Comparison of ENCODE assay signal across 8 cellular contexts in genomic region chr19:35776102-35776788, GRCh38. TPM values are rescaled to one million over a fixed set of nuclear protein-coding genes. Genes with fewer than 3 reads are reported as not detected.
DNase-seq lines count a peak whose midpoint lies in the region; ATAC-seq, FAIRE-seq and TF ChIP-seq lines count a peak whose summit lies in the region.

No MANE protein-coding gene starts in this region.

- H3K9me3 ChIP-seq in keratinocyte (ENCODE audit: control insufficient read depth, low read depth, low read length) (no peaks in the 10 kb centered on the region), suprapubic skin (no peaks in the 10 kb centered on the region)

- H3K27ac ChIP-seq in keratinocyte (ENCODE audit: control insufficient read depth, insufficient read depth, low read length) (no peak overlapping the region), suprapubic skin (no peak overlapping the region)

- DNase-seq in activated CD4-positive, alpha-beta T cell treated with anti-CD3 and anti-CD28 coated beads, Interleukin-2, amount 10 ng/mL, durations not matched to agents 24 days and 14 days, result no peak
- DNase-seq in activated CD4-positive, alpha-beta T cell treated with anti-CD3 and anti-CD28 coated beads, Interleukin-2, amount 50 U/mL, for 4 hours, result no peak
- no peak for DNase-seq in activated CD8-positive, alpha-beta T cell treated with anti-CD3 and anti-CD28 coated beads, Interleukin-2, amount 10 ng/mL, durations not matched to agents 7 days and 5 days
- DNase-seq in keratinocyte (ENCODE audit: low read depth, low spot score) (no peak), suprapubic skin (ENCODE audit: low spot score in 2 of 2) (peak in 1 of 2 donors; percentile 57), DMS153 (lab: John Stamatoyannopoulos, UW) (no peak), D341Med (ENCODE audit: low spot score) (no peak)

- TF ChIP-seq EP300 in suprapubic skin (IDR thresholded peaks at IDR 0.05), result no peak

- intact Hi-C loops in activated CD4-positive, alpha-beta T cell treated with anti-CD3 and anti-CD28 coated beads, Interleukin-2, amount 10 ng/mL, durations not matched to agents 24 days and 14 days (cut with micrococcal nuclease), result loop anchor here (5.0 kb wide), 1 partner anchor 91 kb away; the partner anchor contains the start of gene APLP1

- POLR2A ChIA-PET in activated CD8-positive, alpha-beta T cell treated with anti-CD3 and anti-CD28 coated beads, Interleukin-2, amount 10 ng/mL, durations not matched to agents 7 days and 5 days (lab: Charles Lee), result no interaction called here

- H3K4me1 Mint-ChIP-seq in activated CD4-positive, alpha-beta T cell treated with anti-CD3 and anti-CD28 coated beads, Interleukin-2, amount 10 ng/mL, durations not matched to agents 24 days and 14 days, result peaks cover 26% of the 10 kb centered on the region
- peaks cover 27% of the 10 kb centered on the region for H3K4me1 Mint-ChIP-seq in activated CD8-positive, alpha-beta T cell treated with anti-CD3 and anti-CD28 coated beads, Interleukin-2, amount 10 ng/mL, durations not matched to agents 7 days and 5 days (ENCODE audit: low read depth)

- H3K4me2 ChIP-seq in keratinocyte (ENCODE audit: control insufficient read depth, extremely low read depth, insufficient read depth, low read depth, low read length), result peak overlapping the region; percentile 80

- no peaks in the 10 kb centered on the region for H3K36me3 ChIP-seq in keratinocyte (ENCODE audit: control insufficient read depth in 2 of 2, extremely low read depth in 1 of 2, insufficient read depth in 2 of 2, low read length in 2 of 2)
- peaks cover 18% of the 10 kb centered on the region for H3K36me3 ChIP-seq in suprapubic skin

- peak overlapping the region; percentile 88 for H3K4me3 Mint-ChIP-seq in activated CD4-positive, alpha-beta T cell treated with anti-CD3 and anti-CD28 coated beads, Interleukin-2, amount 10 ng/mL, durations not matched to agents 24 days and 14 days
- peak overlapping the region; percentile 80 for H3K4me3 Mint-ChIP-seq in activated CD8-positive, alpha-beta T cell treated with anti-CD3 and anti-CD28 coated beads, Interleukin-2, amount 10 ng/mL, durations not matched to agents 7 days and 5 days

- no peak for ATAC-seq in activated CD8-positive, alpha-beta T cell treated with anti-CD3 and anti-CD28 coated beads, Interleukin-2, amount 10 ng/mL, durations not matched to agents 7 days and 5 days
- ATAC-seq in HG03196 (IDR thresholded peaks at IDR 0.05; ENCODE audit: unreplicated experiment), result no peak

- dilution Hi-C loops in keratinocyte (cut with MboI; ENCODE audit: extremely low pct_ligation_motif_present, low sequenced_read_pairs), result no loop called here

- no peaks in the 10 kb centered on the region for H3K27me3 Mint-ChIP-seq in activated CD4-positive, alpha-beta T cell treated with anti-CD3 and anti-CD28 coated beads, Interleukin-2, amount 10 ng/mL, durations not matched to agents 24 days and 14 days
- no peaks in the 10 kb centered on the region for H3K27me3 Mint-ChIP-seq in activated CD8-positive, alpha-beta T cell treated with anti-CD3 and anti-CD28 coated beads, Interleukin-2, amount 10 ng/mL, durations not matched to agents 7 days and 5 days (ENCODE audit: low read depth)

- no peak overlapping the region for H2AFZ ChIP-seq in keratinocyte (ENCODE audit: control insufficient read depth, low read length)

- H3K9me1 ChIP-seq in keratinocyte (ENCODE audit: control insufficient read depth, extremely low read depth, insufficient read depth, low read length), result no peaks in the 10 kb centered on the region

- H3K79me2 ChIP-seq in keratinocyte (ENCODE audit: control insufficient read depth, insufficient read depth, low read length), result no peaks in the 10 kb centered on the region

- H3K27me3 ChIP-seq in keratinocyte (ENCODE audit: control insufficient read depth, extremely low read depth, insufficient read depth, low read length), result no peaks in the 10 kb centered on the region
- H3K27me3 ChIP-seq in suprapubic skin, result no peaks in the 10 kb centered on the region

- no peaks in the 10 kb centered on the region for H4K20me1 ChIP-seq in keratinocyte (ENCODE audit: control insufficient read depth, extremely low read depth, insufficient read depth, low read length)

- H3K36me3 Mint-ChIP-seq in activated CD4-positive, alpha-beta T cell treated with anti-CD3 and anti-CD28 coated beads, Interleukin-2, amount 10 ng/mL, durations not matched to agents 24 days and 14 days (ENCODE audit: low read depth), result peaks cover 11% of the 10 kb centered on the region
- H3K36me3 Mint-ChIP-seq in activated CD8-positive, alpha-beta T cell treated with anti-CD3 and anti-CD28 coated beads, Interleukin-2, amount 10 ng/mL, durations not matched to agents 7 days and 5 days (ENCODE audit: low read depth), result peaks cover 16% of the 10 kb centered on the region

- H3K9me3 Mint-ChIP-seq in activated CD4-positive, alpha-beta T cell treated with anti-CD3 and anti-CD28 coated beads, Interleukin-2, amount 10 ng/mL, durations not matched to agents 24 days and 14 days, result no peaks in the 10 kb centered on the region
- H3K9me3 Mint-ChIP-seq in activated CD8-positive, alpha-beta T cell treated with anti-CD3 and anti-CD28 coated beads, Interleukin-2, amount 10 ng/mL, durations not matched to agents 7 days and 5 days (ENCODE audit: insufficient read depth), result no peaks in the 10 kb centered on the region

- H3K4me3 ChIP-seq in keratinocyte (ENCODE audit: control insufficient read depth in 2 of 3, extremely low read depth in 1 of 3, insufficient read depth in 2 of 3, low read depth in 1 of 3, low read length in 3 of 3) (peak overlapping the region in 2 of 3 experiments; percentile 45 to 60), suprapubic skin (peak overlapping the region; percentile 86)

- no peak for FAIRE-seq in keratinocyte (lab: Jason Lieb, UNC)

- TF ChIP-seq CTCF in keratinocyte (optimal IDR thresholded peaks at IDR 0.05 in 1 of 3, IDR thresholded peaks at IDR 0.05 in 1 of 3, conservative IDR thresholded peaks at IDR 0.05 in 1 of 3; ENCODE audit: extremely low read depth in 1 of 3, insufficient read depth in 2 of 3, low read length in 3 of 3) (no peak), suprapubic skin (IDR thresholded peaks at IDR 0.05) (no peak)

- H3K4me1 ChIP-seq in keratinocyte (ENCODE audit: control insufficient read depth, extremely low read depth, insufficient read depth, low read length), result peaks cover 4% of the 10 kb centered on the region
- peaks cover 18% of the 10 kb centered on the region for H3K4me1 ChIP-seq in suprapubic skin

- peak overlapping the region; percentile 71 for H3K27ac Mint-ChIP-seq in activated CD4-positive, alpha-beta T cell treated with anti-CD3 and anti-CD28 coated beads, Interleukin-2, amount 10 ng/mL, durations not matched to agents 24 days and 14 days
- H3K27ac Mint-ChIP-seq in activated CD8-positive, alpha-beta T cell treated with anti-CD3 and anti-CD28 coated beads, Interleukin-2, amount 10 ng/mL, durations not matched to agents 7 days and 5 days, result peak overlapping the region; percentile 83

- WGBS in suprapubic skin, result 50% methylated on average over 13 of the region's 13 CpGs

- no peak overlapping the region for H3K9ac ChIP-seq in keratinocyte (ENCODE audit: control insufficient read depth, extremely low read depth, insufficient read depth, low read length)

- CTCF ChIA-PET in activated CD8-positive, alpha-beta T cell treated with anti-CD3 and anti-CD28 coated beads, Interleukin-2, amount 10 ng/mL, durations not matched to agents 7 days and 5 days (lab: Charles Lee), result interaction anchor here (0.5 kb wide), 1 partner anchor 655 kb away, joined by 3 read pairs; no protein-coding TSS in a partner anchor

- TF ChIP-seq POLR2A in suprapubic skin (IDR thresholded peaks at IDR 0.05), result no peak

RNA-seq across cellular contexts. Expression of gene ARHGAP33, which starts 0.9 kb away (rescaled TPM):
- total RNA-seq in activated CD4-positive, alpha-beta T cell treated with anti-CD3 and anti-CD28 coated beads, Interleukin-2, amount 10 ng/mL, durations not matched to agents 24 days and 14 days, result 24.6 and 26.4 TPM in 2 replicates
- total RNA-seq in activated CD8-positive, alpha-beta T cell treated with anti-CD3 and anti-CD28 coated beads, Interleukin-2, amount 10 ng/mL, durations not matched to agents 7 days and 5 days, result 10 to 100 TPM; 66.6 to 71.0 TPM
- 0.23 to 0.93 TPM (median 0.49 TPM) in 3 replicates for polyA plus RNA-seq in keratinocyte
- polyA plus RNA-seq in keratinocyte (2011; ENCODE audit: low read depth), result not detected
- 0.17 and 0.23 TPM in 2 replicates for polyA plus RNA-seq in keratinocyte (2011; cell fraction: cytosol; rRNA removed)
- polyA plus RNA-seq in keratinocyte (2011; cell fraction: nucleus; rRNA removed), result 2.0 and 3.7 TPM in 2 replicates
- 0.24 and 2.0 TPM in 2 replicates for polyA plus RNA-seq in keratinocyte (2012; ENCODE audit: low replicate concordance)
- polyA minus RNA-seq in keratinocyte, result 0.36 to 3.4 TPM (median 0.90 TPM) in 3 replicates
- 1.3 TPM for polyA minus RNA-seq in keratinocyte (2011; cell fraction: cytosol; rRNA and poly(A)+ RNA removed)
- 1.6 and 2.0 TPM in 2 replicates for polyA minus RNA-seq in keratinocyte (2011; cell fraction: nucleus; rRNA and poly(A)+ RNA removed)
- 10 to 100 TPM; 20.6 to 42.7 (median 31.7) TPM for total RNA-seq in suprapubic skin

RNA-seq across cellular contexts. Expression of gene PROSER3, which starts 18.3 kb away (rescaled TPM):
- total RNA-seq in activated CD4-positive, alpha-beta T cell treated with anti-CD3 and anti-CD28 coated beads, Interleukin-2, amount 10 ng/mL, durations not matched to agents 24 days and 14 days, result 35.2 and 43.6 TPM in 2 replicates
- 10 to 100 TPM; 48.0 to 54.6 TPM for total RNA-seq in activated CD8-positive, alpha-beta T cell treated with anti-CD3 and anti-CD28 coated beads, Interleukin-2, amount 10 ng/mL, durations not matched to agents 7 days and 5 days
- 5.3 to 15.5 TPM (median 5.5 TPM) in 3 replicates for polyA plus RNA-seq in keratinocyte
- polyA plus RNA-seq in keratinocyte (2011; ENCODE audit: low read depth), result 2.6 TPM
- 8.2 and 9.5 TPM in 2 replicates for polyA plus RNA-seq in keratinocyte (2011; cell fraction: cytosol; rRNA removed)
- 41.6 and 58.7 TPM in 2 replicates for polyA plus RNA-seq in keratinocyte (2011; cell fraction: nucleus; rRNA removed)
- 12.7 and 13.6 TPM in 2 replicates for polyA plus RNA-seq in keratinocyte (2012; ENCODE audit: low replicate concordance)
- 14.6 to 79.7 TPM (median 16.3 TPM) in 3 replicates for polyA minus RNA-seq in keratinocyte
- polyA minus RNA-seq in keratinocyte (2011; cell fraction: cytosol; rRNA and poly(A)+ RNA removed), result 12.1 TPM
- 9.4 and 24.8 TPM in 2 replicates for polyA minus RNA-seq in keratinocyte (2011; cell fraction: nucleus; rRNA and poly(A)+ RNA removed)
- total RNA-seq in suprapubic skin, result 10 to 100 TPM in 3 of 4 donors, 1 to 10 TPM in 1; 9.6 to 23.8 (median 17.1) TPM

RNA-seq across cellular contexts. Expression of gene HSPB6, which starts 19.4 kb away (rescaled TPM):
- total RNA-seq in activated CD4-positive, alpha-beta T cell treated with anti-CD3 and anti-CD28 coated beads, Interleukin-2, amount 10 ng/mL, durations not matched to agents 24 days and 14 days, result 0.42 TPM in 1 of 2 replicates, not detected in the other
- total RNA-seq in activated CD8-positive, alpha-beta T cell treated with anti-CD3 and anti-CD28 coated beads, Interleukin-2, amount 10 ng/mL, durations not matched to agents 7 days and 5 days, result under 1 TPM in 1 of 2 experiments, not detected in 1; 0.65 TPM
- not detected in 3 replicates for polyA plus RNA-seq in keratinocyte
- polyA plus RNA-seq in keratinocyte (2011; ENCODE audit: low read depth), result not detected
- not detected in 2 replicates for polyA plus RNA-seq in keratinocyte (2011; cell fraction: cytosol; rRNA removed)
- polyA plus RNA-seq in keratinocyte (2011; cell fraction: nucleus; rRNA removed), result not detected in 2 replicates
- 0.07 and 0.17 TPM in 2 replicates for polyA plus RNA-seq in keratinocyte (2012; ENCODE audit: low replicate concordance)
- 0.20 TPM in 1 of 3 replicates, not detected in the others for polyA minus RNA-seq in keratinocyte
- polyA minus RNA-seq in keratinocyte (2011; cell fraction: cytosol; rRNA and poly(A)+ RNA removed), result not detected
- not detected in 2 replicates for polyA minus RNA-seq in keratinocyte (2011; cell fraction: nucleus; rRNA and poly(A)+ RNA removed)
- total RNA-seq in suprapubic skin, result 10 to 100 TPM in 1 of 4 donors, 1 to 10 TPM in 3; 4.1 to 13.4 (median 5.5) TPM

RNA-seq across cellular contexts. Expression of gene LIN37, which starts 27.9 kb away (rescaled TPM):
- total RNA-seq in activated CD4-positive, alpha-beta T cell treated with anti-CD3 and anti-CD28 coated beads, Interleukin-2, amount 10 ng/mL, durations not matched to agents 24 days and 14 days, result 7.7 and 11.1 TPM in 2 replicates
- 10 to 100 TPM; 10.5 to 12.4 TPM for total RNA-seq in activated CD8-positive, alpha-beta T cell treated with anti-CD3 and anti-CD28 coated beads, Interleukin-2, amount 10 ng/mL, durations not matched to agents 7 days and 5 days
- polyA plus RNA-seq in keratinocyte, result 6.7 to 11.8 TPM (median 9.2 TPM) in 3 replicates
- polyA plus RNA-seq in keratinocyte (2011; ENCODE audit: low read depth), result 6.4 TPM
- polyA plus RNA-seq in keratinocyte (2011; cell fraction: cytosol; rRNA removed), result 6.7 and 11.7 TPM in 2 replicates
- 29.9 and 31.0 TPM in 2 replicates for polyA plus RNA-seq in keratinocyte (2011; cell fraction: nucleus; rRNA removed)
- 14.0 and 15.0 TPM in 2 replicates for polyA plus RNA-seq in keratinocyte (2012; ENCODE audit: low replicate concordance)
- polyA minus RNA-seq in keratinocyte, result 4.1 to 11.4 TPM (median 9.2 TPM) in 3 replicates
- polyA minus RNA-seq in keratinocyte (2011; cell fraction: cytosol; rRNA and poly(A)+ RNA removed), result 40.7 TPM
- 7.9 and 8.4 TPM in 2 replicates for polyA minus RNA-seq in keratinocyte (2011; cell fraction: nucleus; rRNA and poly(A)+ RNA removed)
- total RNA-seq in suprapubic skin, result 10 to 100 TPM; 11.0 to 21.5 (median 20.0) TPM

RNA-seq across cellular contexts. Expression of gene PSENEN, which starts 30.8 kb away (rescaled TPM):
- 44.9 and 46.7 TPM in 2 replicates for total RNA-seq in activated CD4-positive, alpha-beta T cell treated with anti-CD3 and anti-CD28 coated beads, Interleukin-2, amount 10 ng/mL, durations not matched to agents 24 days and 14 days
- 10 to 100 TPM; 44.1 to 48.2 TPM for total RNA-seq in activated CD8-positive, alpha-beta T cell treated with anti-CD3 and anti-CD28 coated beads, Interleukin-2, amount 10 ng/mL, durations not matched to agents 7 days and 5 days
- polyA plus RNA-seq in keratinocyte, result 36.2 to 53.8 TPM (median 49.7 TPM) in 3 replicates
- 3.1 TPM for polyA plus RNA-seq in keratinocyte (2011; ENCODE audit: low read depth)
- polyA plus RNA-seq in keratinocyte (2011; cell fraction: cytosol; rRNA removed), result 49.4 and 58.2 TPM in 2 replicates
- polyA plus RNA-seq in keratinocyte (2011; cell fraction: nucleus; rRNA removed), result 36.8 and 56.0 TPM in 2 replicates
- polyA plus RNA-seq in keratinocyte (2012; ENCODE audit: low replicate concordance), result 70.6 and 72.7 TPM in 2 replicates
- 33.1 to 60.8 TPM (median 41.5 TPM) in 3 replicates for polyA minus RNA-seq in keratinocyte
- polyA minus RNA-seq in keratinocyte (2011; cell fraction: cytosol; rRNA and poly(A)+ RNA removed), result 14.2 TPM
- polyA minus RNA-seq in keratinocyte (2011; cell fraction: nucleus; rRNA and poly(A)+ RNA removed), result 13.9 and 15.4 TPM in 2 replicates
- total RNA-seq in suprapubic skin, result 10 to 100 TPM; 27.1 to 57.2 (median 42.4) TPM
